Comparison of ENCODE assay signal across 22 cellular contexts in the genomic region with DNA sequence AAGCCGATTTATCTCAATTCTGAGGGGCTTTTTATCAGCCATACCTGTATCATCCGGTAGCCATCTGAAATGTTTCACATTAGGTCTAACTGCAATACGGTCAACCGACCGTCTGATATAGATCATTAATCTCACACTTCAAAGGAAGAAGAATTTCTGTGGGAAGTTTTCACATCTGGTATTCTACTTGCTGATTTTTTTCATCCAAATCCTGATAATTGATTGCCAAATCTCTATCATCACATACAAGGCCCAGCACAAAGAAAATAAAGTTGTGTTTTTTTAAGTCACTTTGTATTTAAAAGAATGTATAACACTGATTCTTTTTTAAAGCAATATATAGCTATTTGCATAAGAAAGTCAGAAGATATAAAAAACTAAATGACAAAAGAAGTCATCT.
DNase-seq lines count a peak whose midpoint lies in the region; ATAC-seq, FAIRE-seq and TF ChIP-seq lines count a peak whose summit lies in the region.
"Had no signal": no experiment of that assay in that cellular context is flagged by ENCODE, and none has a peak within 500 bp of the region (broad histone marks: within the 10 kb centered on the region; RNA-seq: fewer than 3 reads in every experiment).

No MANE protein-coding gene starts in this region.

- no peak for DNase-seq in A549 (ENCODE audit: low read depth in 1 of 2, low spot score in 1 of 2)
- no peak for DNase-seq in HCT116 (ENCODE audit: low read depth, low spot score)
- no peak for DNase-seq in adipocyte (ENCODE audit: low read depth)
- DNase-seq in kidney, result no peak
- DNase-seq in NCI-H2029 (lab: John Stamatoyannopoulos, UW), result no peak
- DNase-seq in HPDE6-E6E7 (ENCODE audit: extremely low spot score), result no peak
- DNase-seq in NCI-H1417 treated with DMSO at 0.1 percent for 48 hours (lab: John Stamatoyannopoulos, UW), result no peak
- DNase-seq: CD4-positive, CD25-positive, alpha-beta regulatory T cell; DND-41; HCEC 1CT; MV-4-11; NCI-H1105 treated with DMSO at 0.1 percent for 48 hours; NCI-H1694; NCI-H2081 treated with DMSO at 0.1 percent for 48 hours; NCI-H774; NK-92 treated with Interleukin-12 subunit alpha and Interleukin-12 subunit beta, amount 100 ng/mL, for 24 hours; Peyer's patch had no signal

- WGBS in A549 (ENCODE audit: missing lambda C conversion rate), result 84% methylated on average over 5 of the region's 5 CpGs

- no peak overlapping the region for H2AFZ ChIP-seq in HCT116 (ENCODE audit: low read depth, low read length, poor library complexity, severe bottlenecking)
- H2AFZ ChIP-seq: GM23338 had no signal

- no peaks in the 10 kb centered on the region for H3K79me2 ChIP-seq in HCT116 (ENCODE audit: insufficient read depth, low read length)

- BruUV-seq in HCT116 (replicated peaks; lab: Mats Ljungman, UMichigan), result no TSS peak

- H3K9ac ChIP-seq in HCT116 (ENCODE audit: low read length) (no peak overlapping the region), adipocyte (ENCODE audit: low read length) (peak overlapping the region; percentile 1), kidney (ENCODE audit: low read length in 2 of 2) (no peak overlapping the region)

- H3K4me1 ChIP-seq in A549, result peaks cover 84% of the 10 kb centered on the region
- H3K4me1 ChIP-seq in HCT116 (ENCODE audit: control insufficient read depth in 1 of 2, insufficient read depth in 2 of 2, low read length in 2 of 2), result peaks cover 44 to 69% of the 10 kb centered on the region in 2 experiments
- peaks cover 82% of the 10 kb centered on the region for H3K4me1 ChIP-seq in adipocyte (ENCODE audit: control insufficient read depth, insufficient read depth, low read length)
- no peaks in the 10 kb centered on the region for H3K4me1 ChIP-seq in kidney (ENCODE audit: control insufficient read depth in 1 of 2, insufficient read depth in 1 of 2, low read depth in 1 of 2, low read length in 2 of 2)
- H3K4me1 ChIP-seq: Peyer's patch had no signal

- no peak overlapping the region for H3K4me3 ChIP-seq in A549
- H3K4me3 ChIP-seq in HCT116 (replicated peaks in 1 of 2; ENCODE audit: low read depth in 1 of 2, low read length in 2 of 2), result no peak overlapping the region
- H3K4me3 ChIP-seq in adipocyte (ENCODE audit: low read length), result no peak overlapping the region
- H3K4me3 ChIP-seq in kidney (ENCODE audit: low read length in 2 of 2), result no peak overlapping the region
- H3K4me3 ChIP-seq: GM23338, Peyer's patch, SJSA1 had no signal

- FAIRE-seq in A549 (lab: Jason Lieb, UNC) (no peak), kidney (lab: Jason Lieb, UNC) (peak; percentile 30)
- FAIRE-seq: GM12892, HTR-8/SVneo had no signal

- H3K27me3 ChIP-seq in HCT116 (ENCODE audit: insufficient read depth, low read length) (no peaks in the 10 kb centered on the region), adipocyte (replicated peaks; ENCODE audit: control insufficient read depth, insufficient read depth, low read length) (no peaks in the 10 kb centered on the region)
- H3K27me3 ChIP-seq: Peyer's patch, SJSA1 had no signal

- ATAC-seq in A549 (no peak), HCT116 (no peak)
- ATAC-seq: GM23338, Right ventricle myocardium inferior had no signal

- H3K36me3 ChIP-seq in HCT116 (ENCODE audit: control insufficient read depth in 1 of 2, insufficient read depth in 2 of 2, low read length in 2 of 2), result no peaks in the 10 kb centered on the region
- H3K36me3 ChIP-seq in adipocyte (ENCODE audit: control insufficient read depth, insufficient read depth, low read length, severe bottlenecking), result no peaks in the 10 kb centered on the region
- no peaks in the 10 kb centered on the region for H3K36me3 ChIP-seq in kidney (ENCODE audit: control insufficient read depth in 1 of 2, insufficient read depth in 2 of 2, low read length in 2 of 2)
- H3K36me3 ChIP-seq: Peyer's patch, SJSA1 had no signal

- POLR2A ChIA-PET in A549 (lab: Yijun Ruan, JAX), result no interaction called here
- POLR2A ChIA-PET in HCT116 (lab: Charles Lee), result interaction anchor here (1.3 kb wide), 1 partner anchor 128 kb away, joined by 3 read pairs; no protein-coding TSS in a partner anchor

- RAD21 ChIA-PET in HCT116 (lab: Charles Lee; ENCODE audit: low non-redundant PET in 1 of 2, low total read pairs in 2 of 2, uncharacterized antibody in 2 of 2, unreplicated experiment in 2 of 2), result no interaction called here

- no peak overlapping the region for H3K4me2 ChIP-seq in A549
- no peak overlapping the region for H3K4me2 ChIP-seq in HCT116 (ENCODE audit: low read length)
- H3K4me2 ChIP-seq: GM23338 had no signal

- H3K9me2 ChIP-seq in HCT116 (ENCODE audit: insufficient read depth), result no peaks in the 10 kb centered on the region

- TF ChIP-seq EP300 in A549 (IDR thresholded peaks at IDR 0.05), result no peak

- CTCF ChIA-PET in A549 (lab: Yijun Ruan, JAX), result interaction anchor here (1.2 kb wide), 1 partner anchor 132 kb away, joined by 5 read pairs; the partner anchor contains the start of gene DKK1
- CTCF ChIA-PET in HCT116 (lab: Charles Lee), result no interaction called here

- peak overlapping the region; percentile 76 to 84; a peak in 5 of 6 replicates for H3K27ac ChIP-seq in A549
- H3K27ac ChIP-seq in HCT116 (ENCODE audit: low read depth, low read length), result peak overlapping the region; percentile 98; the same call in 1 of the 2 replicates
- no peak overlapping the region for H3K27ac ChIP-seq in kidney (ENCODE audit: low read depth in 2 of 2, low read length in 2 of 2)
- H3K27ac ChIP-seq: Peyer's patch, SJSA1 had no signal

- TF ChIP-seq CTCF in A549 (IDR thresholded peaks at IDR 0.05) (no peak), HCT116 (IDR thresholded peaks at IDR 0.05 in 2 of 3, conservative IDR thresholded peaks at IDR 0.05 in 1 of 3; ENCODE audit: borderline replicate concordance in 1 of 3, insufficient read depth in 1 of 3, low read depth in 2 of 3, low read length in 2 of 3) (no peak), kidney (IDR thresholded peaks at IDR 0.05; ENCODE audit: borderline replicate concordance, extremely low read depth, insufficient read depth) (no peak)

- H3K9me3 ChIP-seq in A549, result no peaks in the 10 kb centered on the region
- no peaks in the 10 kb centered on the region for H3K9me3 ChIP-seq in HCT116 (ENCODE audit: control insufficient read depth in 1 of 2, insufficient read depth in 1 of 2, low read depth in 1 of 2, low read length in 2 of 2)
- H3K9me3 ChIP-seq in adipocyte (ENCODE audit: control insufficient read depth, low read length), result no peaks in the 10 kb centered on the region
- H3K9me3 ChIP-seq in kidney (ENCODE audit: control insufficient read depth in 1 of 2, low read length in 2 of 2), result no peaks in the 10 kb centered on the region
- H3K9me3 ChIP-seq: Peyer's patch, SJSA1 had no signal

- TF ChIP-seq POLR2A in A549 (IDR thresholded peaks at IDR 0.05; ENCODE audit: low read length) (no peak), HCT116 (IDR thresholded peaks at IDR 0.05; ENCODE audit: borderline replicate concordance, extremely low read depth, insufficient read depth, insufficient read length) (no peak)

- no peaks in the 10 kb centered on the region for H4K20me1 ChIP-seq in HCT116 (ENCODE audit: insufficient read depth)

- intact Hi-C loops in HCT116 (cut with micrococcal nuclease) (no loop called here), kidney (cut with DNase I) (no loop called here)

- TF ChIP-seq RAD21 in A549 (conservative IDR thresholded peaks at IDR 0.05 in 1 of 2, IDR thresholded peaks at IDR 0.05 in 1 of 2) (no peak), HCT116 (IDR thresholded peaks at IDR 0.05; ENCODE audit: low read depth) (no peak)

TF ChIP-seq in A549, 52 proteins besides CTCF, POLR2A, EP300 and RAD21:
- TF ChIP-seq NFE2L2 (conservative IDR thresholded peaks at IDR 0.05; ENCODE audit: low read length), result no peak
- 0 out of 2 replicates have a peak, but pooled peaks have one; percentile 12 for TF ChIP-seq CHD4 (IDR thresholded peaks at IDR 0.05; ENCODE audit: borderline replicate concordance)

TF ChIP-seq in HCT116, 20 proteins besides CTCF, POLR2A, EP300 and RAD21:
- TF ChIP-seq TCF7L2 (IDR thresholded peaks at IDR 0.05; ENCODE audit: borderline replicate concordance, extremely low read depth, insufficient read depth, insufficient read length), result peak; percentile 70
- no peak for TF ChIP-seq FOSL1 (IDR thresholded peaks at IDR 0.05; ENCODE audit: low read depth)

Comparison
In these comparisons a context has a peak if more than half of its experiments do, and no peak if none do; other contexts are left out.
1. H3K27ac ChIP-seq: peak in A549 (2 of 2) and HCT116 (single experiment); none in kidney (0 of 2).